Comparison of ENCODE assay signal across 1 cellular context in the genomic region with DNA sequence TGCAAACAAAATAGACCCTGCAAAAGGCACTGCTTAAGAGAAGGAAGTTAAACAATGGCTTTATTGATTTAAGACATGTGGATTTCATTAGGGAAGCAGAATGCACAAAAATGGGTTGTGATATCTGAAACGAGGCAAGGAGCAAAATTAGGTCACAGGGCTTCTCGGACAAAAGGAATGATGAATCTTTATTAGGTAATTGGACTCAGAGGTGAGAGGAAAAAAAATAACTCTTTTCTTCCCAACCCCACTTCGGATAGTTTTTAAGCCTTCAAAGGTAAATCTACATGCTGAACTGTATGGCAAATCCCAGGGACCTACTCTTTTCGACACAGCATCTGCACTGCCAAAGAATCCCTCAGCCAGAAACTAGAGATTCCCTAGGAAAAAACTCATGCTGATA.
TF ChIP-seq lines count a peak whose summit lies in the region.

No MANE protein-coding gene starts in this region.

TF ChIP-seq in HepG2, 621 proteins besides CTCF, POLR2A, EP300 and RAD21 (continued from another document):
- TF ChIP-seq, protein P1, sequence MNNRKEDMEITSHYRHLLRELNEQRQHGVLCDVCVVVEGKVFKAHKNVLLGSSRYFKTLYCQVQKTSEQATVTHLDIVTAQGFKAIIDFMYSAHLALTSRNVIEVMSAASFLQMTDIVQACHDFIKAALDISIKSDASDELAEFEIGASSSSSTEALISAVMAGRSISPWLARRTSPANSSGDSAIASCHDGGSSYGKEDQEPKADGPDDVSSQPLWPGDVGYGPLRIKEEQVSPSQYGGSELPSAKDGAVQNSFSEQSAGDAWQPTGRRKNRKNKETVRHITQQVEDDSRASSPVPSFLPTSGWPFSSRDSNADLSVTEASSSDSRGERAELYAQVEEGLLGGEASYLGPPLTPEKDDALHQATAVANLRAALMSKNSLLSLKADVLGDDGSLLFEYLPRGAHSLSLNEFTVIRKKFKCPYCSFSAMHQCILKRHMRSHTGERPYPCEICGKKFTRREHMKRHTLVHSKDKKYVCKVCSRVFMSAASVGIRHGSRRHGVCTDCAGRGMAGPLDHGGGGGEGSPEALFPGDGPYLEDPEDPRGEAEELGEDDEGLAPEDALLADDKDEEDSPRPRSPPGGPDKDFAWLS (CRISPR knock-in tag; IDR thresholded peaks at IDR 0.05; ENCODE audit: borderline replicate concordance): no peak
- TF ChIP-seq ZNF7 (CRISPR knock-in tag; IDR thresholded peaks at IDR 0.05): no peak
- TF ChIP-seq, protein P2, sequence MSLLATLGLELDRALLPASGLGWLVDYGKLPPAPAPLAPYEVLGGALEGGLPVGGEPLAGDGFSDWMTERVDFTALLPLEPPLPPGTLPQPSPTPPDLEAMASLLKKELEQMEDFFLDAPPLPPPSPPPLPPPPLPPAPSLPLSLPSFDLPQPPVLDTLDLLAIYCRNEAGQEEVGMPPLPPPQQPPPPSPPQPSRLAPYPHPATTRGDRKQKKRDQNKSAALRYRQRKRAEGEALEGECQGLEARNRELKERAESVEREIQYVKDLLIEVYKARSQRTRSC (CRISPR knock-in tag; IDR thresholded peaks at IDR 0.05; ENCODE audit: low read depth): no peak
- TF ChIP-seq DMAP1 (CRISPR knock-in tag; IDR thresholded peaks at IDR 0.05): no peak
- TF ChIP-seq, protein P3, sequence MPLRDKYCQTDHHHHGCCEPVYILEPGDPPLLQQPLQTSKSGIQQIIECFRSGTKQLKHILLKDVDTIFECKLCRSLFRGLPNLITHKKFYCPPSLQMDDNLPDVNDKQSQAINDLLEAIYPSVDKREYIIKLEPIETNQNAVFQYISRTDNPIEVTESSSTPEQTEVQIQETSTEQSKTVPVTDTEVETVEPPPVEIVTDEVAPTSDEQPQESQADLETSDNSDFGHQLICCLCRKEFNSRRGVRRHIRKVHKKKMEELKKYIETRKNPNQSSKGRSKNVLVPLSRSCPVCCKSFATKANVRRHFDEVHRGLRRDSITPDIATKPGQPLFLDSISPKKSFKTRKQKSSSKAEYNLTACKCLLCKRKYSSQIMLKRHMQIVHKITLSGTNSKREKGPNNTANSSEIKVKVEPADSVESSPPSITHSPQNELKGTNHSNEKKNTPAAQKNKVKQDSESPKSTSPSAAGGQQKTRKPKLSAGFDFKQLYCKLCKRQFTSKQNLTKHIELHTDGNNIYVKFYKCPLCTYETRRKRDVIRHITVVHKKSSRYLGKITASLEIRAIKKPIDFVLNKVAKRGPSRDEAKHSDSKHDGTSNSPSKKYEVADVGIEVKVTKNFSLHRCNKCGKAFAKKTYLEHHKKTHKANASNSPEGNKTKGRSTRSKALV (CRISPR knock-in tag; IDR thresholded peaks at IDR 0.05): no peak
- no peak for TF ChIP-seq TAF15 (IDR thresholded peaks at IDR 0.05; ENCODE audit: low read depth, low read length, poor library complexity, severe bottlenecking)
- TF ChIP-seq, protein P4, sequence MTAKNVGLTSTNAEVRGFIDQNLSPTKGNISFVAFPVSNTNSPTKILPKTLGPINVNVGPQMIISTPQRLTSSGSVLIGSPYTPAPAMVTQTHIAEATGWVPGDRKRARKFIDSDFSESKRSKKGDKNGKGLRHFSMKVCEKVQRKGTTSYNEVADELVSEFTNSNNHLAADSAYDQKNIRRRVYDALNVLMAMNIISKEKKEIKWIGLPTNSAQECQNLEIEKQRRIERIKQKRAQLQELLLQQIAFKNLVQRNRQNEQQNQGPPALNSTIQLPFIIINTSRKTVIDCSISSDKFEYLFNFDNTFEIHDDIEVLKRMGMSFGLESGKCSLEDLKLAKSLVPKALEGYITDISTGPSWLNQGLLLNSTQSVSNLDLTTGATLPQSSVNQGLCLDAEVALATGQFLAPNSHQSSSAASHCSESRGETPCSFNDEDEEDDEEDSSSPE (CRISPR knock-in tag; IDR thresholded peaks at IDR 0.05): no peak
- no peak for TF ChIP-seq ZNF224 (CRISPR knock-in tag; IDR thresholded peaks at IDR 0.05)
- no peak for TF ChIP-seq ZNF205 (CRISPR knock-in tag; IDR thresholded peaks at IDR 0.05)
- TF ChIP-seq ZNF614 (CRISPR knock-in tag; IDR thresholded peaks at IDR 0.05; ENCODE audit: borderline replicate concordance): no peak
- TF ChIP-seq RARG (CRISPR knock-in tag; IDR thresholded peaks at IDR 0.05; ENCODE audit: low read depth): no peak
- no peak for TF ChIP-seq MAZ (IDR thresholded peaks at IDR 0.05; ENCODE audit: borderline replicate concordance, low read depth, low read length)
- TF ChIP-seq MAZ (CRISPR knock-in tag; IDR thresholded peaks at IDR 0.05; ENCODE audit: low read depth): no peak
